ENCODE assay signal across 29 cellular contexts in the genomic region with DNA sequence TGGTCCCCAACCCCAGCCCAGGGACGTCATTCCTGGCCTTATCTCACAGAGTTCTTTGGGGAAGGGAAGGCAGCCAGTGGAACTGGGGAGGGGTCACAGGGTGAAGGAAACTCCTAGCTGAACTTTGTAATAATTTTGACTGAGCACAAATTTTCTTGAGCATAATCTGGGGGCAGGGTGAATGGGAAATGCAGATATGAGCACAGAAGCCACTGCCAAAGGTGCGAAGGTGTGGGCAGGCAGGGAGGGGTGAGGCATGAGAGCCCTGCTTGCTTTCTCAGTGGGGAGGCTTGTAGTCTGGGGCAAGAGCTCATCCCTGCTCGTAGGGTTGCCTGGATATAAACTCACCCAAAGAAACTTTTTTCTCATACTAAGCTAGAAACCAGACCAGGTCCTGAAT. TPM values are rescaled to one million over a fixed set of nuclear protein-coding genes. Genes with fewer than 3 reads are reported as not detected.
"Had no signal": no experiment of that assay in that cellular context is flagged by ENCODE, and none has a peak within 500 bp of the region (broad histone marks: within the 10 kb centered on the region; RNA-seq: fewer than 3 reads in every experiment).

No MANE protein-coding gene starts in this region.

- H3K27me3 ChIP-seq: left lung, ovary, right atrium auricular region, right lobe of liver, suprapubic skin, tibial artery, vagina had no signal

- H3K9me3 ChIP-seq: left lung, lower lobe of right lung, ovary, right atrium auricular region, right lobe of liver, suprapubic skin, thoracic aorta, tibial artery, vagina had no signal

- H3K4me3 ChIP-seq: left lung, lower lobe of right lung, ovary, right atrium auricular region, right lobe of liver, suprapubic skin, thoracic aorta, tibial artery, vagina had no signal

- FAIRE-seq: keratinocyte had no signal

- H3K27ac ChIP-seq: left lung, lower lobe of right lung, ovary, right atrium auricular region, right lobe of liver, suprapubic skin, thoracic aorta, tibial artery, vagina had no signal

- H3K4me1 ChIP-seq: left lung, lower lobe of right lung, right atrium auricular region, right lobe of liver, suprapubic skin, tibial artery, vagina had no signal

- H3K36me3 ChIP-seq: left lung, lower lobe of right lung, ovary, right atrium auricular region, right lobe of liver, suprapubic skin, thoracic aorta, tibial artery, vagina had no signal

- DNase-seq: head of caudate nucleus; hippocampal formation; kidney glomerular epithelial cell; left cardiac atrium; left lung; lower lobe of right lung; mammary epithelial cell; mesenchymal stem cell; natural killer cell; nephron progenitor cell; ovary; right lobe of liver; stimulated activated CD4-positive, alpha-beta T cell treated with anti-CD3 and anti-CD28 coated beads, Interleukin-4, amount 100 ng/mL, for 24 hours; stimulated activated naive CD4-positive, alpha-beta T cell; tibial artery had no signal

- ATAC-seq: left cardiac atrium; left lung; lower lobe of right lung; natural killer cell; right lobe of liver; stimulated activated effector memory CD8-positive, alpha-beta T cell treated with anti-CD3 and anti-CD28 coated beads, Interleukin-12 subunit alpha, Interleukin-12 subunit beta, amount 100 ng/mL, for 72 hours had no signal

RNA-seq across cellular contexts. Expression of gene MGAT4D, which starts 34.9 kb away (rescaled TPM):
- total RNA-seq: left cardiac atrium, left lung, liver, lower lobe of right lung, mammary epithelial cell, natural killer cell, omental fat pad, ovary, progenitor cell of endocrine pancreas, pulmonary artery endothelial cell, renal cortical epithelial cell, right atrium auricular region, right lobe of liver, skeletal muscle tissue, subcutaneous adipose tissue, suprapubic skin, thoracic aorta, urinary bladder, vagina had no signal
- polyA plus RNA-seq: keratinocyte, liver, mammary epithelial cell, ovary, urinary bladder had no signal

RNA-seq across cellular contexts. Expression of gene CLGN, which starts 35.7 kb away (rescaled TPM):
- total RNA-seq: natural killer cell, vagina had no signal
- polyA plus RNA-seq: keratinocyte, mammary epithelial cell had no signal
